9 cellular contexts compared by ENCODE assay signal in the genomic region with DNA sequence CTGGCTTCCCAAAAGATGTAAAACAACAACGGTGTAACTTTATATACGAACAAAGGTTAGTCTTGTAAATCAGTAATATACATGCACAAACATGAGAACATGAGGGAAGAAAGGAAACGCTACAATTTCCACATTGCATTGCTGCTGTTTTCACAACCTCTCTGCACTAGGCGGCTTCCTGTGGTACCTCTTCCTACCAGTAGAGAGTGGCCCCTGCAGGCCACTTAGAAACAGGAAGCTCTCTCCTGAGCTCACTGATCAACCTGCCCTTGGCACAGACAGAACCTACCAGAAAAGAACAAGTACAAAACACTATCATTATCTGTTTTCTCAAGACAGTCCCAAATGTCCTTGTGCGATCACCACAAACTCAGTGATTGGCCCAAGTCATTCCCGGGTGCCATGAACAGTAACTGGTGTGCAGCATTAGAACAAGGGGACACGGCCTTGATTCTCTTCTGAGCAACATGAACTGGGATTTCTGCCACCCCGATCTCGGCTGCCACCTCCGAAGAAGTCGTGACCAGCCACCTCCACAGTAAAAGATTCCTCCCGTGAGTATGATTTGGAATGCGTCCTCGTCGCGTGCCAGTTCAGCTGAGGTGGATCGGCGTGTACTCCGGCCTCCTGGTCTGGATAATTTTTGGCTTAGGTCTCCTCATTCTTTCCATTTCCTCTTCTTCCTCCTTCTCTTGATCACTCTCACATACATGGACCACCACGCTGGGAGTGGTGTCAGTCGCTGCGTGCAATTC. TPM values are rescaled to one million over a fixed set of nuclear protein-coding genes. Genes with fewer than 3 reads are reported as not detected.
DNase-seq lines count a peak whose midpoint lies in the region; ATAC-seq, FAIRE-seq and TF ChIP-seq lines count a peak whose summit lies in the region.
"Had no signal": no experiment of that assay in that cellular context is flagged by ENCODE, and none has a peak within 500 bp of the region (broad histone marks: within the 10 kb centered on the region; RNA-seq: fewer than 3 reads in every experiment).

No MANE protein-coding gene starts in this region.

- H3K27me3 Mint-ChIP-seq in activated CD4-positive, alpha-beta memory T cell treated with anti-CD3 and anti-CD28 coated beads for 36 hours, result no peaks in the 10 kb centered on the region

- H3K9me3 ChIP-seq in HCT116 (ENCODE audit: control insufficient read depth in 1 of 2, insufficient read depth in 1 of 2, low read depth in 1 of 2, low read length in 2 of 2) (no peaks in the 10 kb centered on the region), kidney (ENCODE audit: control insufficient read depth in 1 of 2, low read length in 2 of 2) (no peaks in the 10 kb centered on the region)
- H3K9me3 ChIP-seq: SJSA1 had no signal

- H3K27ac ChIP-seq in HCT116 (ENCODE audit: low read depth, low read length), result no peak overlapping the region
- H3K27ac ChIP-seq in kidney (ENCODE audit: low read depth in 2 of 2, low read length in 2 of 2), result no peak overlapping the region
- H3K27ac ChIP-seq: SJSA1 had no signal

- no peak overlapping the region for H3K27ac Mint-ChIP-seq in activated CD4-positive, alpha-beta memory T cell treated with anti-CD3 and anti-CD28 coated beads for 36 hours

- peaks cover 16% of the 10 kb centered on the region for H3K4me1 Mint-ChIP-seq in activated CD4-positive, alpha-beta memory T cell treated with anti-CD3 and anti-CD28 coated beads for 36 hours (ENCODE audit: low read depth)

- ATAC-seq in HCT116 (peak; percentile 89), HG03442 (IDR thresholded peaks at IDR 0.05; ENCODE audit: unreplicated experiment) (no peak), GM21423 (IDR thresholded peaks at IDR 0.05; ENCODE audit: unreplicated experiment) (no peak), GM18909 (IDR thresholded peaks at IDR 0.05; ENCODE audit: poor library complexity, unreplicated experiment) (no peak)

- H2AFZ ChIP-seq in HCT116 (ENCODE audit: low read depth, low read length, poor library complexity, severe bottlenecking), result no peak overlapping the region

- no peak for DNase-seq in BJ (ENCODE audit: low read depth)
- DNase-seq in HCT116 (ENCODE audit: low read depth, low spot score), result no peak
- peak; percentile 35 for DNase-seq in activated CD4-positive, alpha-beta memory T cell treated with anti-CD3 and anti-CD28 coated beads for 36 hours
- no peak for DNase-seq in kidney
- DNase-seq in NCI-H2227 treated with DMSO at 0.1 percent for 48 hours (lab: John Stamatoyannopoulos, UW), result no peak

- TF ChIP-seq POLR2A in HCT116 (IDR thresholded peaks at IDR 0.05; ENCODE audit: borderline replicate concordance, extremely low read depth, insufficient read depth, insufficient read length), result no peak

- no peaks in the 10 kb centered on the region for H4K20me1 ChIP-seq in HCT116 (ENCODE audit: insufficient read depth)

- TF ChIP-seq RAD21 in HCT116 (IDR thresholded peaks at IDR 0.05; ENCODE audit: low read depth), result peak; percentile 40

- no peak for FAIRE-seq in kidney (lab: Jason Lieb, UNC)

- H3K4me3 ChIP-seq in BJ (ENCODE audit: low read depth, low read length), result no peak overlapping the region
- no peak overlapping the region for H3K4me3 ChIP-seq in HCT116 (replicated peaks in 1 of 2; ENCODE audit: low read depth in 1 of 2, low read length in 2 of 2)
- no peak overlapping the region for H3K4me3 ChIP-seq in kidney (ENCODE audit: low read length in 2 of 2)
- H3K4me3 ChIP-seq: SJSA1 had no signal

- TF ChIP-seq CTCF in BJ (IDR thresholded peaks at IDR 0.05; ENCODE audit: insufficient read depth, low read depth, low read length) (peak; percentile 31), HCT116 (IDR thresholded peaks at IDR 0.05 in 2 of 3, conservative IDR thresholded peaks at IDR 0.05 in 1 of 3; ENCODE audit: borderline replicate concordance in 1 of 3, insufficient read depth in 1 of 3, low read depth in 2 of 3, low read length in 2 of 3) (peak; percentile 31 to 52 (median 37); a peak in 5 of 6 replicates), kidney (IDR thresholded peaks at IDR 0.05; ENCODE audit: borderline replicate concordance, extremely low read depth, insufficient read depth) (peak; percentile 37)

- no peaks in the 10 kb centered on the region for H3K9me2 ChIP-seq in HCT116 (ENCODE audit: insufficient read depth)

- BruUV-seq in HCT116 (replicated peaks; lab: Mats Ljungman, UMichigan), result no TSS peak

- H3K4me3 Mint-ChIP-seq in activated CD4-positive, alpha-beta memory T cell treated with anti-CD3 and anti-CD28 coated beads for 36 hours, result no peak overlapping the region

- RAD21 ChIA-PET in HCT116 (lab: Charles Lee; ENCODE audit: low non-redundant PET in 1 of 2, low total read pairs in 2 of 2, uncharacterized antibody in 2 of 2, unreplicated experiment in 2 of 2), result no interaction called here

- no peak overlapping the region for H3K4me2 ChIP-seq in HCT116 (ENCODE audit: low read length)

- H3K36me3 ChIP-seq in BJ (ENCODE audit: control insufficient read depth, insufficient read depth, low read length) (peaks cover 33% of the 10 kb centered on the region), HCT116 (ENCODE audit: control insufficient read depth in 1 of 2, insufficient read depth in 2 of 2, low read length in 2 of 2) (no peaks in the 10 kb centered on the region), kidney (ENCODE audit: control insufficient read depth in 1 of 2, insufficient read depth in 2 of 2, low read length in 2 of 2) (peaks cover 22 to 43% of the 10 kb centered on the region in 2 donors)

- no peaks in the 10 kb centered on the region for H3K9me3 Mint-ChIP-seq in activated CD4-positive, alpha-beta memory T cell treated with anti-CD3 and anti-CD28 coated beads for 36 hours

- POLR2A ChIA-PET in BJ (lab: Charles Lee), result interaction anchor here (0.6 to 1.0 kb wide), 2 partner anchors 8 to 28 kb away, joined by 3 to 4 read pairs; no protein-coding TSS in a partner anchor
- POLR2A ChIA-PET in HCT116 (lab: Charles Lee), result no interaction called here
- POLR2A ChIA-PET in activated CD4-positive, alpha-beta memory T cell treated with anti-CD3 and anti-CD28 coated beads for 36 hours (lab: Charles Lee), result interaction anchor here (1.0 kb wide), 1 partner anchor 9 kb away, joined by 5 read pairs; no protein-coding TSS in a partner anchor

- peaks cover 17% of the 10 kb centered on the region for H3K36me3 Mint-ChIP-seq in activated CD4-positive, alpha-beta memory T cell treated with anti-CD3 and anti-CD28 coated beads for 36 hours

- H3K4me1 ChIP-seq in HCT116 (ENCODE audit: control insufficient read depth in 1 of 2, insufficient read depth in 2 of 2, low read length in 2 of 2) (no peaks in the 10 kb centered on the region), kidney (ENCODE audit: control insufficient read depth in 1 of 2, insufficient read depth in 1 of 2, low read depth in 1 of 2, low read length in 2 of 2) (peaks cover 0 to 19% of the 10 kb centered on the region in 2 donors)
- H3K4me1 ChIP-seq: SJSA1 had no signal

- H3K79me2 ChIP-seq in HCT116 (ENCODE audit: insufficient read depth, low read length), result no peaks in the 10 kb centered on the region

- H3K9ac ChIP-seq in HCT116 (ENCODE audit: low read length) (no peak overlapping the region), kidney (ENCODE audit: low read length in 2 of 2) (no peak overlapping the region)

- no peaks in the 10 kb centered on the region for H3K27me3 ChIP-seq in BJ (ENCODE audit: control insufficient read depth, insufficient read depth, low read length)
- H3K27me3 ChIP-seq in HCT116 (ENCODE audit: insufficient read depth, low read length), result no peaks in the 10 kb centered on the region
- H3K27me3 ChIP-seq: SJSA1 had no signal

- CTCF ChIA-PET in BJ (lab: Yijun Ruan, JAX) (interaction anchor here (1.1 to 5.2 kb wide), 8 partner anchors 9 to 114 kb away, joined by 3 to 24 read pairs (median 3); no protein-coding TSS in a partner anchor), HCT116 (lab: Charles Lee) (interaction anchor here (1.0 to 1.5 kb wide), 5 partner anchors 9 to 113 kb away, joined by 3 to 6 read pairs (median 4); no protein-coding TSS in a partner anchor)
- CTCF ChIA-PET in activated CD4-positive, alpha-beta memory T cell treated with anti-CD3 and anti-CD28 coated beads for 36 hours (lab: Charles Lee), result interaction anchor here (0.8 to 2.0 kb wide), 6 partner anchors 11 to 113 kb away, joined by 3 to 7 read pairs (median 6); no protein-coding TSS in a partner anchor

- intact Hi-C loops in HCT116 (cut with micrococcal nuclease), result no loop called here
- intact Hi-C loops in activated CD4-positive, alpha-beta memory T cell treated with anti-CD3 and anti-CD28 coated beads for 36 hours (cut with micrococcal nuclease), result no loop called here
- intact Hi-C loops in kidney (cut with DNase I), result no loop called here

TF ChIP-seq in HCT116, 20 proteins besides CTCF, POLR2A, EP300 and RAD21:
- TF ChIP-seq CEBPB (IDR thresholded peaks at IDR 0.05; ENCODE audit: low read depth) (no peak), SP1 (IDR thresholded peaks at IDR 0.05; ENCODE audit: low read depth) (no peak), JUND (IDR thresholded peaks at IDR 0.05) (no peak), YY1 (IDR thresholded peaks at IDR 0.05; ENCODE audit: extremely low read depth, insufficient replicate concordance, low read depth, low read length) (no peak)

RNA-seq across cellular contexts. Expression of a gene that starts 5.7 kb away (rescaled TPM):
- polyA plus RNA-seq in BJ (2011; rRNA removed) (0.31 and 0.47 TPM in 2 replicates), kidney (ENCODE audit: insufficient read depth, low read depth, low replicate concordance) (4.4 TPM)
- 0.57 and 1.1 TPM in 2 replicates for polyA minus RNA-seq in BJ (2011; rRNA and poly(A)+ RNA removed)
- total RNA-seq in HCT116 (2021; ENCODE audit: unreplicated experiment) (not detected), kidney (2.5 TPM)
- 0.09 and 0.10 TPM in 2 replicates for polyA plus RNA-seq in HCT116 (2012)
- total RNA-seq in activated CD4-positive, alpha-beta memory T cell treated with anti-CD3 and anti-CD28 coated beads for 36 hours, result under 1 TPM; 0.21 to 0.31 TPM
